ENCODE assay signal across 18 cellular contexts in genomic region chr1:4119516-4120220, GRCh38.
DNase-seq lines count a peak whose midpoint lies in the region; ATAC-seq and TF ChIP-seq lines count a peak whose summit lies in the region.
"Had no signal": no experiment of that assay in that cellular context is flagged by ENCODE, and none has a peak within 500 bp of the region (broad histone marks: within the 10 kb centered on the region; RNA-seq: fewer than 3 reads in every experiment).

No MANE protein-coding gene starts in this region.

- H3K27ac ChIP-seq in Panc1 (ENCODE audit: low read length) (no peak overlapping the region), suprapubic skin (no peak overlapping the region)
- H3K27ac ChIP-seq: 22Rv1, PC-9, SJSA1 had no signal

- POLR2A ChIA-PET in Panc1 (lab: Charles Lee): no interaction called here
- POLR2A ChIA-PET in naive thymus-derived CD8-positive, alpha-beta T cell (lab: Charles Lee): no interaction called here
- POLR2A ChIA-PET in activated CD4-positive, alpha-beta T cell treated with anti-CD3 and anti-CD28 coated beads for 36 hours (lab: Charles Lee): no interaction called here

- H3K4me3 ChIP-seq in Panc1 (ENCODE audit: low read depth in 2 of 2, low read length in 2 of 2) (no peak overlapping the region), suprapubic skin (no peak overlapping the region)
- H3K4me3 ChIP-seq: PC-9, SJSA1 had no signal

- H3K27me3 Mint-ChIP-seq in neural crest cell (ENCODE audit: low read depth): no peaks in the 10 kb centered on the region
- H3K27me3 Mint-ChIP-seq in naive thymus-derived CD8-positive, alpha-beta T cell: peaks cover 0 to 10% (median 3%) of the 10 kb centered on the region in 5 donors
- H3K27me3 Mint-ChIP-seq in activated CD4-positive, alpha-beta T cell treated with anti-CD3 and anti-CD28 coated beads for 36 hours: peaks cover 4% of the 10 kb centered on the region

- TF ChIP-seq CTCF in Panc1 (IDR thresholded peaks at IDR 0.05) (no peak), neural crest cell (conservative IDR thresholded peaks at IDR 0.05) (no peak), suprapubic skin (IDR thresholded peaks at IDR 0.05) (no peak)

- no TSS peak for BruUV-seq in Panc1 (replicated peaks; lab: Mats Ljungman, UMichigan)

- CTCF ChIA-PET in Panc1 (lab: Charles Lee): no interaction called here
- CTCF ChIA-PET in activated CD4-positive, alpha-beta T cell treated with anti-CD3 and anti-CD28 coated beads for 36 hours (lab: Charles Lee): no interaction called here

- WGBS in suprapubic skin: 63% methylated on average over 11 of the region's 11 CpGs

- no peaks in the 10 kb centered on the region for H3K4me1 ChIP-seq in Panc1 (ENCODE audit: control insufficient read depth, insufficient read depth, low read length)
- H3K4me1 ChIP-seq in suprapubic skin: no peaks in the 10 kb centered on the region
- H3K4me1 ChIP-seq: SJSA1 had no signal

- peak overlapping the region; percentile 84 for H3K27ac Mint-ChIP-seq in neural crest cell (ENCODE audit: unreplicated experiment)
- no peak overlapping the region for H3K27ac Mint-ChIP-seq in naive thymus-derived CD8-positive, alpha-beta T cell
- no peak overlapping the region for H3K27ac Mint-ChIP-seq in activated CD4-positive, alpha-beta T cell treated with anti-CD3 and anti-CD28 coated beads for 36 hours

- H3K4me1 Mint-ChIP-seq in neural crest cell: no peaks in the 10 kb centered on the region
- no peaks in the 10 kb centered on the region for H3K4me1 Mint-ChIP-seq in naive thymus-derived CD8-positive, alpha-beta T cell
- no peaks in the 10 kb centered on the region for H3K4me1 Mint-ChIP-seq in activated CD4-positive, alpha-beta T cell treated with anti-CD3 and anti-CD28 coated beads for 36 hours

- peaks cover 4% of the 10 kb centered on the region; the same call in 1 of the 2 replicates for H3K27me3 ChIP-seq in Panc1 (ENCODE audit: control insufficient read depth, insufficient read depth, low read length)
- peaks cover 32% of the 10 kb centered on the region for H3K27me3 ChIP-seq in suprapubic skin
- H3K27me3 ChIP-seq: SJSA1 had no signal

- TF ChIP-seq EP300 in suprapubic skin (IDR thresholded peaks at IDR 0.05): no peak

- intact Hi-C loops in Panc1 (cut with micrococcal nuclease; ENCODE audit: unreplicated experiment): no loop called here
- intact Hi-C loops in activated CD4-positive, alpha-beta T cell treated with anti-CD3 and anti-CD28 coated beads for 36 hours (cut with DNase I, micrococcal nuclease): no loop called here

- H3K36me3 ChIP-seq in Panc1 (ENCODE audit: control insufficient read depth, insufficient read depth, low read length) (no peaks in the 10 kb centered on the region), suprapubic skin (no peaks in the 10 kb centered on the region)
- H3K36me3 ChIP-seq: SJSA1 had no signal

- no peaks in the 10 kb centered on the region for H3K9me3 Mint-ChIP-seq in neural crest cell
- peaks cover 0 to 3% (median 0%) of the 10 kb centered on the region in 9 donors for H3K9me3 Mint-ChIP-seq in naive thymus-derived CD8-positive, alpha-beta T cell
- H3K9me3 Mint-ChIP-seq in activated CD4-positive, alpha-beta T cell treated with anti-CD3 and anti-CD28 coated beads for 36 hours (ENCODE audit: low read depth): no peaks in the 10 kb centered on the region

- in situ Hi-C loops in Panc1 (cut with HindIII; ENCODE audit: low pct_unique_long_range_greater_than_20kb, low sequenced_read_pairs): no loop called here

- H3K36me3 Mint-ChIP-seq in neural crest cell (ENCODE audit: low read depth): no peaks in the 10 kb centered on the region
- H3K36me3 Mint-ChIP-seq in naive thymus-derived CD8-positive, alpha-beta T cell: no peaks in the 10 kb centered on the region
- H3K36me3 Mint-ChIP-seq in activated CD4-positive, alpha-beta T cell treated with anti-CD3 and anti-CD28 coated beads for 36 hours (ENCODE audit: low read depth): no peaks in the 10 kb centered on the region

- H3K4me3 Mint-ChIP-seq in neural crest cell: no peak overlapping the region
- H3K4me3 Mint-ChIP-seq in naive thymus-derived CD8-positive, alpha-beta T cell: no peak overlapping the region
- no peak overlapping the region for H3K4me3 Mint-ChIP-seq in activated CD4-positive, alpha-beta T cell treated with anti-CD3 and anti-CD28 coated beads for 36 hours

- DNase-seq in activated effector memory CD4-positive, alpha-beta T cell treated with anti-CD3 and anti-CD28 coated beads, Interleukin-2, amount 50 U/mL, for 16 hours: peak; percentile 41
- no peak for DNase-seq in activated effector memory CD4-positive, alpha-beta T cell treated with Interleukin-2 at 50 U/mL for 16 hours
- DNase-seq in Panc1 (ENCODE audit: low read depth, low spot score) (no peak), neural crest cell (ENCODE audit: low read depth, low spot score) (no peak), suprapubic skin (ENCODE audit: low spot score in 2 of 2) (peak; percentile 52 to 65)
- no peak for DNase-seq in naive thymus-derived CD8-positive, alpha-beta T cell
- no peak for DNase-seq in activated CD4-positive, alpha-beta T cell treated with anti-CD3 and anti-CD28 coated beads for 36 hours
- DNase-seq: AML-193, DMS 273 treated with DMSO at 0.1 percent for 48 hours, GDM1, HCEC 1CT, NCI-H1105 treated with DMSO at 0.1 percent for 48 hours, NCI-H1694, NCI-H2081 treated with DMSO at 0.1 percent for 48 hours, PC-9 had no signal

- ATAC-seq in Panc1 (0 out of 2 replicates have a peak, but pooled peaks have one; percentile 44), GM19035 (IDR thresholded peaks at IDR 0.05; ENCODE audit: unreplicated experiment) (no peak)
- no peak for ATAC-seq in naive thymus-derived CD8-positive, alpha-beta T cell
- ATAC-seq in activated CD4-positive, alpha-beta T cell treated with anti-CD3 and anti-CD28 coated beads for 36 hours: no peak

- no peak for TF ChIP-seq POLR2A in suprapubic skin (IDR thresholded peaks at IDR 0.05)

- no peaks in the 10 kb centered on the region for H3K9me3 ChIP-seq in Panc1 (ENCODE audit: control insufficient read depth, insufficient read depth, low read depth, low read length)
- H3K9me3 ChIP-seq in suprapubic skin: no peaks in the 10 kb centered on the region

Comparison
In these comparisons a context has a peak if more than half of its experiments do, and no peak if none do; other contexts are left out.
1. DNase-seq: peak in activated effector memory CD4-positive, alpha-beta T cell treated with anti-CD3 and anti-CD28 coated beads, Interleukin-2, amount 50 U/mL, for 16 hours (single experiment) and suprapubic skin (2 of 2); none in activated effector memory CD4-positive, alpha-beta T cell treated with Interleukin-2 at 50 U/mL for 16 hours (single experiment), Panc1 (single experiment), neural crest cell (single experiment), naive thymus-derived CD8-positive, alpha-beta T cell (0 of 10) and activated CD4-positive, alpha-beta T cell treated with anti-CD3 and anti-CD28 coated beads for 36 hours (single experiment).